8 cellular contexts compared by ENCODE assay signal in the genomic region with DNA sequence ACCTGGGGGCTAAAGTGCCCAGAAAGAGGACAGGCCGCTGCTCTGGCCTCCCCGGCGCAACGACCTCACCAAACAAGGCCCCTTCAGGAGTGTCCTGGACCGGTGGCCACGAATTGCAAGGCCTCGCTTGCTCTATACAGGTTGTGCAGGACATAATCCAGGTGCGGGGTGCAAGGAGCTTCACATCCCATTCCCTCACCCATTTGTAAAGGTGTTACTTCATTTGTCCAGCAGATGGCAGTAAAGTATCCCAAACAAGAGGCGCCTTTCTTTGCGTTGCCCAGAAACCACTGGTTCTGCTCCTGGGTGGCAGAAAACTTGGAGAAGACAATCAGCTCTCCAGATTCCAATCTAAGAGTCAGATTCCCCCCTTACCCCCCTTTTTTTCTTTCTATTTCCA. TPM values are rescaled to one million over a fixed set of nuclear protein-coding genes. Genes with fewer than 3 reads are reported as not detected.
DNase-seq lines count a peak whose midpoint lies in the region; ATAC-seq, FAIRE-seq and TF ChIP-seq lines count a peak whose summit lies in the region.

No MANE protein-coding gene starts in this region.

- intact Hi-C loops in CD4-positive, alpha-beta memory T cell (cut with micrococcal nuclease), result loop anchor here (1.0 to 2.0 kb wide), 3 partner anchors 36 to 222 kb away; partner anchors contain the start of gene PRDM11
- intact Hi-C loops in pancreas (cut with DNase I), result loop anchor here in 1 of 3 donors (10.0 kb wide), 1 partner anchor 214 kb away; no protein-coding TSS in a partner anchor

- FAIRE-seq in GM12892 (lab: Jason Lieb, UNC), result peak; percentile 87
- no peak for FAIRE-seq in pancreas (lab: Jason Lieb, UNC)

- DNase-seq in CD4-positive, alpha-beta memory T cell, result peak; percentile 45 to 71 (median 64)
- DNase-seq in GM12892 (ENCODE audit: insufficient read length), result peak; percentile 35
- DNase-seq in NCI-H2171 (lab: John Stamatoyannopoulos, UW), result peak; percentile 57
- DNase-seq in WTC11 (ENCODE audit: low spot score), result no peak
- DNase-seq in globus pallidus (ENCODE audit: low spot score), result peak; percentile 72
- peak in 1 of 6 donors; percentile 61 for DNase-seq in pancreas

- peaks cover 17 to 30% of the 10 kb centered on the region in 2 donors for H3K27me3 Mint-ChIP-seq in CD4-positive, alpha-beta memory T cell
- H3K27me3 Mint-ChIP-seq in WTC11 (ENCODE audit: low read depth), result peaks cover 17% of the 10 kb centered on the region

- no peak overlapping the region for H3K27ac ChIP-seq in CD4-positive, alpha-beta memory T cell (ENCODE audit: low read depth, low read length)
- H3K27ac ChIP-seq in pancreas, result no peak overlapping the region

- no peak overlapping the region for H3K4me3 Mint-ChIP-seq in CD4-positive, alpha-beta memory T cell
- H3K4me3 Mint-ChIP-seq in WTC11, result no peak overlapping the region

- POLR2A ChIA-PET in CD4-positive, alpha-beta memory T cell (lab: Charles Lee; ENCODE audit: partially characterized antibody), result interaction anchor here (0.7 to 0.9 kb wide), 3 partner anchors 136 to 222 kb away, joined by 3 to 4 read pairs (median 3); no protein-coding TSS in a partner anchor
- POLR2A ChIA-PET in WTC11 (lab: Charles Lee), result interaction anchor here (0.8 to 1.2 kb wide), 2 partner anchors 174 to 221 kb away, joined by 3 read pairs; no protein-coding TSS in a partner anchor

- H3K36me3 ChIP-seq in CD4-positive, alpha-beta memory T cell (ENCODE audit: insufficient read depth, low read length), result no peaks in the 10 kb centered on the region
- H3K36me3 ChIP-seq in pancreas, result no peaks in the 10 kb centered on the region

- CTCF ChIA-PET in CD4-positive, alpha-beta memory T cell (lab: Charles Lee; ENCODE audit: partially characterized antibody), result interaction anchor here (0.6 to 23.6 kb wide), 43 partner anchors 9 to 262 kb away, joined by 3 to 1298 read pairs (median 4); partner anchors contain the start of gene SYT13
- CTCF ChIA-PET in WTC11 (lab: Charles Lee), result interaction anchor here (0.5 to 3.0 kb wide), 110 partner anchors 9 to 1015 kb away, joined by 3 to 53 read pairs (median 5); partner anchors contain the start of genes EXT2, SYT13 and TP53I11

- peak; percentile 78 for ATAC-seq in WTC11
- peak; percentile 78 to 97 (median 90) for ATAC-seq in pancreas
- ATAC-seq in HG02759 (IDR thresholded peaks at IDR 0.05; ENCODE audit: unreplicated experiment), result no peak
- no peak for ATAC-seq in HG03354 (IDR thresholded peaks at IDR 0.05; ENCODE audit: poor library complexity, severe bottlenecking, unreplicated experiment)

- no peaks in the 10 kb centered on the region for H3K4me1 ChIP-seq in CD4-positive, alpha-beta memory T cell (ENCODE audit: insufficient read depth, low read length)
- no peaks in the 10 kb centered on the region for H3K4me1 ChIP-seq in pancreas

- WGBS in pancreas, 2 donors, result 2 to 4% methylated on average over 10 of the region's 10 CpGs

- H3K9me3 Mint-ChIP-seq in CD4-positive, alpha-beta memory T cell, result peaks cover 0 to 5% (median 0%) of the 10 kb centered on the region in 8 donors
- H3K9me3 Mint-ChIP-seq in WTC11, result no peaks in the 10 kb centered on the region

- no peak for TF ChIP-seq POLR2A in GM12892 (IDR thresholded peaks at IDR 0.05; ENCODE audit: low read depth, low read length)

- H3K4me1 Mint-ChIP-seq in CD4-positive, alpha-beta memory T cell, result peaks cover 0 to 2% (median 0%) of the 10 kb centered on the region in 4 donors
- H3K4me1 Mint-ChIP-seq in WTC11, result no peaks in the 10 kb centered on the region

- H3K4me3 ChIP-seq in CD4-positive, alpha-beta memory T cell (ENCODE audit: low read length in 2 of 2), result no peak overlapping the region
- H3K4me3 ChIP-seq in pancreas, result no peak overlapping the region

- H3K27ac Mint-ChIP-seq in CD4-positive, alpha-beta memory T cell, result no peak overlapping the region
- no peak overlapping the region for H3K27ac Mint-ChIP-seq in WTC11

- H3K36me3 Mint-ChIP-seq in CD4-positive, alpha-beta memory T cell, result no peaks in the 10 kb centered on the region
- no peaks in the 10 kb centered on the region for H3K36me3 Mint-ChIP-seq in WTC11

- H3K27me3 ChIP-seq in CD4-positive, alpha-beta memory T cell (ENCODE audit: insufficient read depth, low read length), result no peaks in the 10 kb centered on the region
- peaks cover 0 to 3% (median 0%) of the 10 kb centered on the region in 4 donors for H3K27me3 ChIP-seq in pancreas

- TF ChIP-seq CTCF in WTC11 (IDR thresholded peaks at IDR 0.05) (peak; percentile 66), pancreas (IDR thresholded peaks at IDR 0.05) (peak; percentile 55 to 76 (median 70))

- H3K9me3 ChIP-seq in CD4-positive, alpha-beta memory T cell (ENCODE audit: control insufficient read depth in 1 of 2, low read length in 2 of 2), result no peaks in the 10 kb centered on the region
- no peaks in the 10 kb centered on the region for H3K9me3 ChIP-seq in pancreas

TF ChIP-seq in WTC11, 78 proteins besides CTCF, POLR2A, EP300 and RAD21:
- no peak for TF ChIP-seq ZNF532 (CRISPR knock-in tag; IDR thresholded peaks at IDR 0.05; ENCODE audit: borderline replicate concordance)
- no peak for TF ChIP-seq SP1 (CRISPR knock-in tag; conservative IDR thresholded peaks at IDR 0.05)
- no peak for TF ChIP-seq GTF2I (CRISPR knock-in tag; conservative IDR thresholded peaks at IDR 0.05)
- no peak for TF ChIP-seq E2F1 (CRISPR knock-in tag; IDR thresholded peaks at IDR 0.05)
- no peak for TF ChIP-seq SOX15 (CRISPR knock-in tag; IDR thresholded peaks at IDR 0.05)
- TF ChIP-seq RELA (CRISPR knock-in tag; IDR thresholded peaks at IDR 0.05; ENCODE audit: borderline replicate concordance), result no peak
- TF ChIP-seq JAZF1 (CRISPR knock-in tag; IDR thresholded peaks at IDR 0.05), result no peak
- no peak for TF ChIP-seq ZMAT4 (CRISPR knock-in tag; IDR thresholded peaks at IDR 0.05)

RNA-seq across cellular contexts. Expression of gene PRDM11, which starts 35.9 kb away (rescaled TPM):
- 1 to 10 TPM; 8.0 to 8.5 TPM for total RNA-seq in CD4-positive, alpha-beta memory T cell
- polyA plus RNA-seq in CD4-positive, alpha-beta memory T cell, result under 1 TPM; 0.30 to 0.85 TPM
- polyA plus RNA-seq in GM12892 (2012; ENCODE audit: missing spikeins), result 0.32 TPM
- total RNA-seq in WTC11 (2021) (8.3 to 12.4 TPM (median 11.2 TPM) in 3 replicates), pancreas (1 to 10 TPM; 5.5 to 8.5 (median 6.7) TPM)
- polyA plus RNA-seq in pancreas, result 1 to 10 TPM; 3.0 to 4.4 TPM

Comparison
In these comparisons a context has a peak if more than half of its experiments do, and no peak if none do; other contexts are left out.
1. ATAC-seq: peak in WTC11 (single experiment) and pancreas (4 of 4); none in HG02759 (single experiment) and HG03354 (single experiment).